In genomic region chr1:89149976-89150375, GRCh38 we compare ENCODE assay signal across 27 cellular contexts. TPM values are rescaled to one million over a fixed set of nuclear protein-coding genes. Genes with fewer than 3 reads are reported as not detected.
"Had no signal": no experiment of that assay in that cellular context is flagged by ENCODE, and none has a peak within 500 bp of the region (broad histone marks: within the 10 kb centered on the region; RNA-seq: fewer than 3 reads in every experiment).

No MANE protein-coding gene starts in this region.

- H3K27ac ChIP-seq: colonic mucosa, epithelial cell of prostate, esophagus squamous epithelium, gastrocnemius medialis, heart right ventricle, left lung, lower lobe of right lung had no signal

- H3K27me3 ChIP-seq: colonic mucosa, esophagus squamous epithelium, gastrocnemius medialis, heart right ventricle, left lung had no signal

- H3K4me3 Mint-ChIP-seq: dendritic cell treated with granulocyte-macrophage colony-stimulating factor and Interleukin-4, amounts not matched to agents 40 ng/mL and 50 ng/mL, for 4 days; effector memory CD8-positive, alpha-beta T cell; endodermal cell; mesothelial cell of epicardium had no signal

- H3K27me3 Mint-ChIP-seq: dendritic cell treated with granulocyte-macrophage colony-stimulating factor and Interleukin-4, amounts not matched to agents 40 ng/mL and 50 ng/mL, for 4 days had no signal

- ATAC-seq: effector memory CD8-positive, alpha-beta T cell; esophagus mucosa; gastrocnemius medialis had no signal

- H3K4me1 Mint-ChIP-seq: endodermal cell had no signal

- H3K36me3 ChIP-seq: colonic mucosa, esophagus squamous epithelium, gastrocnemius medialis, heart right ventricle, left lung, lower lobe of right lung had no signal

- H3K36me3 Mint-ChIP-seq: mesothelial cell of epicardium had no signal

- H3K9me3 Mint-ChIP-seq: dendritic cell treated with granulocyte-macrophage colony-stimulating factor and Interleukin-4, amounts not matched to agents 40 ng/mL and 50 ng/mL, for 4 days; effector memory CD8-positive, alpha-beta T cell; endodermal cell; mesothelial cell of epicardium had no signal

- H3K27ac Mint-ChIP-seq: dendritic cell treated with granulocyte-macrophage colony-stimulating factor and Interleukin-4, amounts not matched to agents 40 ng/mL and 50 ng/mL, for 4 days; effector memory CD8-positive, alpha-beta T cell; endodermal cell; mesothelial cell of epicardium had no signal

- DNase-seq: colonic mucosa; cortex of kidney; effector CD8-positive, alpha-beta T cell; effector memory CD8-positive, alpha-beta T cell; erythroblast; esophagus squamous epithelium; foreskin melanocyte; gastrocnemius medialis; heart right ventricle; left lung; left ventricle myocardium superior; lower lobe of right lung had no signal

- H3K4me1 ChIP-seq: colonic mucosa, esophagus squamous epithelium, gastrocnemius medialis, heart right ventricle, left lung, lower lobe of right lung had no signal

- H3K4me3 ChIP-seq: colonic mucosa, esophagus squamous epithelium, gastrocnemius medialis, heart right ventricle, left lung, lower lobe of right lung, mucosa of descending colon had no signal

- H3K9me3 ChIP-seq: colonic mucosa, esophagus squamous epithelium, gastrocnemius medialis, heart right ventricle, left lung, lower lobe of right lung, mucosa of descending colon had no signal

RNA-seq across cellular contexts. Expression of gene GBP2, which starts 24.1 kb away (rescaled TPM):
- total RNA-seq: endodermal cell had no signal

RNA-seq across cellular contexts. Expression of gene GBP7, which starts 25.8 kb away (rescaled TPM):
- total RNA-seq: colonic mucosa, dermis microvascular lymphatic vessel endothelial cell, endodermal cell, esophagus mucosa, esophagus squamous epithelium, gastrocnemius medialis, glomerular endothelial cell, kidney epithelial cell, left cardiac atrium, left ventricle myocardium superior, lower leg skin, lower lobe of right lung, lung microvascular endothelial cell, mesenteric fat pad, mesothelial cell of epicardium, myocyte had no signal
- polyA plus RNA-seq: heart right ventricle, keratinocyte had no signal

RNA-seq across cellular contexts. Expression of gene GBP4, which starts 48.8 kb away (rescaled TPM):
- total RNA-seq: myocyte had no signal
